In the genomic region with DNA sequence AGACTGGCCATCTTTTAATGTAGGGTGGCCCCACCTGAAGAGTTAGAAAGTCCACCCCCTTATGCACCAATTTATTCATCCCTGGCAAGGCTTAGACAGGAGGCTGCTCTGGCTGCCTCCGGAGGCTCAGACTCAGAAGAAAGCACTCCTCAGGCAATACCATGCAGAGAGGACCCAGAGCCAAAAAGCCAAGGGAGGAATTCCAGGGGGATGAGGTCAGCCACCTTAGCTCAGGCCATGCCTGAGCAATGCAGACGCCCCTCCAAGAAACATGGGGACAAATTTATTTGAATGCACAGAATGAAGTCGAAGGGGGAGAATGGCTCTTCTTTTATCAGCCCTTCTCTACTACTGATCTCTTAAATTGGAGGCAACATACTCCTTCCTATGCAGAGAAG, we compare ENCODE assay signal across 34 cellular contexts. TPM values are rescaled to one million over a fixed set of nuclear protein-coding genes. Genes with fewer than 3 reads are reported as not detected.
A peak's percentile ranks its signal among the peaks of the same experiment; 100 is the strongest.
DNase-seq lines count a peak whose midpoint lies in the region; ATAC-seq and TF ChIP-seq lines count a peak whose summit lies in the region.
"Had no signal": no experiment of that assay in that cellular context is flagged by ENCODE, and none has a peak within 500 bp of the region (broad histone marks: within the 10 kb centered on the region; RNA-seq: fewer than 3 reads in every experiment).

No MANE protein-coding gene starts in this region.

- H3K27ac ChIP-seq in mammary epithelial cell (ENCODE audit: insufficient read depth, low read depth, low read length) (peak overlapping the region; percentile 37), trophoblast cell (ENCODE audit: low read depth, low read length) (peak overlapping the region; percentile 38), right cardiac atrium (ENCODE audit: low read length) (no peak overlapping the region)
- H3K27ac ChIP-seq: ascending aorta; BLaER1 treated with 17β-estradiol and CSF1 and Interleukin-3, amounts not matched to agents 10 nM and 100 nM; epithelial cell of prostate; heart left ventricle; right lobe of liver; stomach; tibial artery had no signal

- H4K12ac ChIP-seq in trophoblast cell (ENCODE audit: low read depth, low read length) = no peak overlapping the region

- no peak overlapping the region for H3K23ac ChIP-seq in trophoblast cell (ENCODE audit: low read length)

- H3K9me3 ChIP-seq in MG63 (no peaks in the 10 kb centered on the region), mammary epithelial cell (replicated peaks; ENCODE audit: insufficient read depth, low read length) (no peaks in the 10 kb centered on the region), trophoblast cell (ENCODE audit: insufficient read depth, low read depth, low read length) (peaks cover 5% of the 10 kb centered on the region), right cardiac atrium (ENCODE audit: control insufficient read depth, low read length) (no peaks in the 10 kb centered on the region)
- H3K9me3 ChIP-seq: ascending aorta; BLaER1 treated with 17β-estradiol and CSF1 and Interleukin-3, amounts not matched to agents 10 nM and 100 nM; HAP-1; heart left ventricle; right lobe of liver; stomach; tibial artery had no signal

- peak overlapping the region; percentile 79 for H4K91ac ChIP-seq in trophoblast cell (ENCODE audit: low read depth, low read length)

- no peak overlapping the region for H3K4ac ChIP-seq in trophoblast cell (ENCODE audit: low read depth, low read length)

- H2BK5ac ChIP-seq in trophoblast cell (ENCODE audit: low read depth, low read length, poor library complexity) = no peak overlapping the region

- H3K4me2 ChIP-seq in mammary epithelial cell (ENCODE audit: insufficient read depth, low read depth, low read length) = peak overlapping the region; percentile 31
- H3K4me2 ChIP-seq in trophoblast cell (ENCODE audit: low read length) = no peak overlapping the region
- H3K4me2 ChIP-seq: BLaER1 treated with 17β-estradiol and CSF1 and Interleukin-3, amounts not matched to agents 10 nM and 100 nM had no signal

- H2BK12ac ChIP-seq in trophoblast cell (ENCODE audit: low read length) = no peak overlapping the region

- no peaks in the 10 kb centered on the region for H4K20me1 ChIP-seq in mammary epithelial cell (ENCODE audit: insufficient read depth, low read length)
- H4K20me1 ChIP-seq: BLaER1 treated with 17β-estradiol and CSF1 and Interleukin-3, amounts not matched to agents 10 nM and 100 nM had no signal

- H3K9ac ChIP-seq in mammary epithelial cell (ENCODE audit: insufficient read depth, low read length) (no peak overlapping the region), trophoblast cell (ENCODE audit: low read length) (no peak overlapping the region)
- H3K9ac ChIP-seq: BLaER1 treated with 17β-estradiol and CSF1 and Interleukin-3, amounts not matched to agents 10 nM and 100 nM had no signal

- DNase-seq in ELR (ENCODE audit: low read depth) = peak; percentile 26
- DNase-seq in MG63 = peak; percentile 43
- peak; percentile 9 for DNase-seq in mammary epithelial cell
- peak in 1 of 2 donors; percentile 24 for DNase-seq in trophoblast cell
- DNase-seq in NCI-H1048 (lab: John Stamatoyannopoulos, UW) = no peak
- DNase-seq in right cardiac atrium = no peak
- DNase-seq: activated CD4-positive, alpha-beta T cell treated with anti-CD3 and anti-CD28 coated beads, Interleukin-2, amount 10 ng/mL, durations not matched to agents 24 days and 14 days; activated naive CD8-positive, alpha-beta T cell treated with anti-CD3 and anti-CD28 coated beads for 36 hours; cortex of kidney; DMS53; effector memory CD4-positive, alpha-beta T cell; GDM1; heart left ventricle; islet precursor cell; left ventricle myocardium superior; midbrain; naive B cell; NCI-H2029; NCI-H526; right lobe of liver; SHP77 treated with DMSO at 0.1 percent for 48 hours; stimulated activated CD4-positive, alpha-beta T cell treated with anti-CD3 and anti-CD28 coated beads, Interleukin-12 subunit alpha, Interleukin-12 subunit beta, amount 100 ng/mL, for 4 hours; stomach; SW 1271; tibial artery had no signal

- 27% methylated on average over 3 of the region's 3 CpGs for WGBS in mammary epithelial cell (ENCODE audit: low coverage, missing lambda C conversion rate)
- WGBS in trophoblast cell (ENCODE audit: extremely low coverage, insufficient coverage, insufficient read length) = no CpG with 5 or more reads among the region's 3 CpGs
- WGBS in right cardiac atrium = 69% methylated on average over 3 of the region's 3 CpGs

- dilution Hi-C loops in mammary epithelial cell (cut with HindIII; ENCODE audit: low sequenced_read_pairs) = no loop called here

- no peaks in the 10 kb centered on the region for H3K27me3 ChIP-seq in MG63
- H3K27me3 ChIP-seq in mammary epithelial cell (ENCODE audit: insufficient read depth, low read length) = no peaks in the 10 kb centered on the region
- H3K27me3 ChIP-seq in trophoblast cell (ENCODE audit: insufficient read depth, low read length) = no peaks in the 10 kb centered on the region
- H3K27me3 ChIP-seq in right cardiac atrium (ENCODE audit: control insufficient read depth, insufficient read depth) = no peaks in the 10 kb centered on the region
- H3K27me3 ChIP-seq: ascending aorta; BLaER1 treated with 17β-estradiol and CSF1 and Interleukin-3, amounts not matched to agents 10 nM and 100 nM; heart left ventricle; right lobe of liver; stomach; tibial artery had no signal

- H3K79me2 ChIP-seq in mammary epithelial cell (ENCODE audit: insufficient read depth, low read length) (no peaks in the 10 kb centered on the region), trophoblast cell (ENCODE audit: control insufficient read depth, insufficient read depth, low read length, poor library complexity) (no peaks in the 10 kb centered on the region)

- no peaks in the 10 kb centered on the region for H3K36me3 ChIP-seq in MG63
- no peaks in the 10 kb centered on the region for H3K36me3 ChIP-seq in mammary epithelial cell (ENCODE audit: insufficient read depth, low read length)
- H3K36me3 ChIP-seq in trophoblast cell (ENCODE audit: control insufficient read depth in 1 of 2, insufficient read depth in 2 of 2, low read length in 2 of 2) = no peaks in the 10 kb centered on the region
- H3K36me3 ChIP-seq: ascending aorta; BLaER1 treated with 17β-estradiol and CSF1 and Interleukin-3, amounts not matched to agents 10 nM and 100 nM; HAP-1; heart left ventricle; right lobe of liver; stomach; tibial artery had no signal

- CTCF ChIA-PET in mammary epithelial cell (lab: Charles Lee; ENCODE audit: low non-redundant PET) = no interaction called here

- H2BK120ac ChIP-seq in trophoblast cell (ENCODE audit: insufficient read depth, low read length, poor library complexity) = no peak overlapping the region

- H2AFZ ChIP-seq in mammary epithelial cell (ENCODE audit: low read depth, low read length) = no peak overlapping the region
- no peak overlapping the region for H2AFZ ChIP-seq in trophoblast cell (ENCODE audit: insufficient read depth, low read length, poor library complexity)

- H3K79me1 ChIP-seq in trophoblast cell (ENCODE audit: low read length) = peaks cover 4% of the 10 kb centered on the region

- intact Hi-C loops in mammary epithelial cell (cut with micrococcal nuclease) (loop anchor here (5.0 kb wide), 1 partner anchor 194 kb away; a partner anchor contains a TSS), right cardiac atrium (cut with DNase I) (no loop called here)

- H3K18ac ChIP-seq in trophoblast cell (ENCODE audit: low read length) = no peak overlapping the region

- H3K4me1 ChIP-seq in mammary epithelial cell (ENCODE audit: insufficient read depth, low read length) (peaks cover 20% of the 10 kb centered on the region), trophoblast cell (ENCODE audit: control insufficient read depth in 1 of 2, insufficient read depth in 2 of 2, low read length in 2 of 2) (no peaks in the 10 kb centered on the region), right cardiac atrium (ENCODE audit: control insufficient read depth, insufficient read depth, low read length) (no peaks in the 10 kb centered on the region)
- H3K4me1 ChIP-seq: ascending aorta; BLaER1 treated with 17β-estradiol and CSF1 and Interleukin-3, amounts not matched to agents 10 nM and 100 nM; HAP-1; heart left ventricle; stomach; tibial artery had no signal

- H2AK5ac ChIP-seq in trophoblast cell (ENCODE audit: low read length) = no peak overlapping the region

- in situ Hi-C loops in mammary epithelial cell (cut with MboI; ENCODE audit: low sequenced_read_pairs in 2 of 2) = no loop called here

- H4K8ac ChIP-seq in trophoblast cell (ENCODE audit: low read depth, low read length) = no peak overlapping the region

- H3K4me3 ChIP-seq in MG63 = no peak overlapping the region
- H3K4me3 ChIP-seq in mammary epithelial cell (replicated peaks in 1 of 3; ENCODE audit: insufficient read depth in 1 of 3, low read depth in 2 of 3, low read length in 3 of 3) = no peak overlapping the region
- no peak overlapping the region for H3K4me3 ChIP-seq in trophoblast cell (ENCODE audit: low read depth, low read length)
- H3K4me3 ChIP-seq in right cardiac atrium (ENCODE audit: low read length) = no peak overlapping the region
- H3K4me3 ChIP-seq: ascending aorta; BLaER1 treated with 17β-estradiol and CSF1 and Interleukin-3, amounts not matched to agents 10 nM and 100 nM; HAP-1; heart left ventricle; right lobe of liver; stomach; tibial artery had no signal

- ATAC-seq in HG03039 (IDR thresholded peaks at IDR 0.05; ENCODE audit: unreplicated experiment) (no peak), right cardiac atrium (no peak)
- ATAC-seq: heart left ventricle, left ventricle myocardium superior, right lobe of liver had no signal

- TF ChIP-seq CTCF in mammary epithelial cell (conservative IDR thresholded peaks at IDR 0.05 in 1 of 2, IDR thresholded peaks at IDR 0.05 in 1 of 2; ENCODE audit: extremely low read depth in 1 of 2, insufficient read depth in 1 of 2, low read depth in 1 of 2, low read length in 2 of 2) = no peak

- no TSS peak for BruUV-seq in mammary epithelial cell (replicated peaks; lab: Mats Ljungman, UMichigan)

- no peak overlapping the region for H3K14ac ChIP-seq in trophoblast cell (ENCODE audit: low read length)

RNA-seq across cellular contexts. Expression of a gene that starts 39.7 kb away (rescaled TPM):
- total RNA-seq in MG63 (2014; rRNA removed; shearing (Covaris generic); ENCODE audit: low replicate concordance) = not detected in 2 replicates
- total RNA-seq in mammary epithelial cell (not detected), right cardiac atrium (under 1 TPM in 1 of 4 donors, not detected in 3; 0.39 TPM)
- polyA plus RNA-seq in mammary epithelial cell (not detected), right cardiac atrium (0.57 TPM)
- polyA minus RNA-seq in mammary epithelial cell = not detected
- polyA plus RNA-seq in trophoblast cell (2013) = 0.16 and 0.47 TPM in 2 replicates
- total RNA-seq: activated CD4-positive, alpha-beta T cell treated with anti-CD3 and anti-CD28 coated beads, Interleukin-2, amount 10 ng/mL, durations not matched to agents 24 days and 14 days; activated CD8-positive, alpha-beta memory T cell treated with anti-CD3 and anti-CD28 coated beads for 36 hours; activated naive CD8-positive, alpha-beta T cell treated with anti-CD3 and anti-CD28 coated beads for 36 hours; ascending aorta; IMR-90; progenitor cell of endocrine pancreas; stomach had no signal
- polyA plus RNA-seq: AG04450, IMR-90, stomach had no signal

Comparison
In these comparisons a context has a peak if more than half of its experiments do, and no peak if none do; other contexts are left out.
1. DNase-seq: peak in ELR (single experiment), MG63 (single experiment) and mammary epithelial cell (single experiment); none in NCI-H1048 (single experiment) and right cardiac atrium (0 of 3).